Comparison of ENCODE assay signal across 15 cellular contexts in genomic region chr10:44706745-44707144, GRCh38.
A peak's percentile ranks its signal among the peaks of the same experiment; 100 is the strongest.
DNase-seq lines count a peak whose midpoint lies in the region; ATAC-seq, FAIRE-seq and TF ChIP-seq lines count a peak whose summit lies in the region.
"Had no signal": no experiment of that assay in that cellular context is flagged by ENCODE, and none has a peak within 500 bp of the region (broad histone marks: within the 10 kb centered on the region; RNA-seq: fewer than 3 reads in every experiment).

No MANE protein-coding gene starts in this region.

- H3K9ac ChIP-seq in mammary epithelial cell (ENCODE audit: insufficient read depth, low read length) = no peak overlapping the region
- H3K9ac ChIP-seq: BLaER1 treated with 17β-estradiol and CSF1 and Interleukin-3, amounts not matched to agents 10 nM and 100 nM had no signal

- H3K4me1 ChIP-seq in mammary epithelial cell (ENCODE audit: insufficient read depth, low read length) (peaks cover 16% of the 10 kb centered on the region), small intestine (ENCODE audit: control insufficient read depth in 2 of 2, insufficient read depth in 1 of 2, low read depth in 1 of 2, low read length in 1 of 2) (no peaks in the 10 kb centered on the region)
- H3K4me1 ChIP-seq: BLaER1 treated with 17β-estradiol and CSF1 and Interleukin-3, amounts not matched to agents 10 nM and 100 nM; vagina had no signal

- in situ Hi-C loops in mammary epithelial cell (cut with MboI; ENCODE audit: low sequenced_read_pairs in 2 of 2) = no loop called here

- H3K4me3 ChIP-seq in AG09309 (ENCODE audit: control insufficient read depth, low read depth, low read length) (no peak overlapping the region), mammary epithelial cell (replicated peaks in 1 of 3; ENCODE audit: insufficient read depth in 1 of 3, low read depth in 2 of 3, low read length in 3 of 3) (no peak overlapping the region), small intestine (ENCODE audit: low read depth in 1 of 2, low read length in 2 of 2) (no peak overlapping the region)
- H3K4me3 ChIP-seq: BLaER1 treated with 17β-estradiol and CSF1 and Interleukin-3, amounts not matched to agents 10 nM and 100 nM; vagina had no signal

- H4K20me1 ChIP-seq in mammary epithelial cell (ENCODE audit: insufficient read depth, low read length) = no peaks in the 10 kb centered on the region
- H4K20me1 ChIP-seq: BLaER1 treated with 17β-estradiol and CSF1 and Interleukin-3, amounts not matched to agents 10 nM and 100 nM had no signal

- TF ChIP-seq CTCF in AG09309 (IDR thresholded peaks at IDR 0.05; ENCODE audit: control insufficient read depth, insufficient read depth, low read depth, low read length, missing control alignments) (no peak), mammary epithelial cell (conservative IDR thresholded peaks at IDR 0.05 in 1 of 2, IDR thresholded peaks at IDR 0.05 in 1 of 2; ENCODE audit: extremely low read depth in 1 of 2, insufficient read depth in 1 of 2, low read depth in 1 of 2, low read length in 2 of 2) (no peak)

- H3K27ac ChIP-seq in mammary epithelial cell (ENCODE audit: insufficient read depth, low read depth, low read length) (no peak overlapping the region), small intestine (ENCODE audit: low read depth in 1 of 2, low read length in 1 of 2) (no peak overlapping the region)
- H3K27ac ChIP-seq: BLaER1 treated with 17β-estradiol and CSF1 and Interleukin-3, amounts not matched to agents 10 nM and 100 nM; vagina had no signal

- DNase-seq in AG09309 (ENCODE audit: low read depth) (peak; percentile 97), HTR-8/SVneo (ENCODE audit: insufficient read length, low spot score) (peak; percentile 46), mammary epithelial cell (peak; percentile 83), kidney tubule cell (ENCODE audit: low spot score) (peak; percentile 93), small intestine (no peak), germinal center (ENCODE audit: low spot score) (no peak)
- DNase-seq in activated CD4-positive, alpha-beta T cell treated with anti-CD3 and anti-CD28 coated beads, Interleukin-2, amount 50 U/mL, for 4 hours = no peak
- DNase-seq: activated CD8-positive, alpha-beta memory T cell treated with anti-CD3 and anti-CD28 coated beads for 24 hours; activated naive CD4-positive, alpha-beta T cell treated with anti-CD3 and anti-CD28 coated beads, Interleukin-2, amount 10 ng/mL, durations not matched to agents 7 days and 5 days; cortex of kidney; NCI-H1092; stimulated activated CD8-positive, alpha-beta memory T cell treated with anti-CD3 and anti-CD28 coated beads, Interleukin-4, amount 100 ng/mL, for 48 hours had no signal

- no TSS peak for BruUV-seq in mammary epithelial cell (replicated peaks; lab: Mats Ljungman, UMichigan)

- no peaks in the 10 kb centered on the region for H3K79me2 ChIP-seq in mammary epithelial cell (ENCODE audit: insufficient read depth, low read length)

- dilution Hi-C loops in mammary epithelial cell (cut with HindIII; ENCODE audit: low sequenced_read_pairs) = no loop called here

- ATAC-seq in GM21737 (IDR thresholded peaks at IDR 0.05; ENCODE audit: unreplicated experiment) = no peak

- FAIRE-seq in HTR-8/SVneo (lab: Jason Lieb, UNC) (peak; percentile 38), small intestine (lab: Jason Lieb, UNC) (no peak)

- CTCF ChIA-PET in mammary epithelial cell (lab: Charles Lee; ENCODE audit: low non-redundant PET) = no interaction called here

- no peak overlapping the region for H2AFZ ChIP-seq in mammary epithelial cell (ENCODE audit: low read depth, low read length)

- H3K27me3 ChIP-seq in mammary epithelial cell (ENCODE audit: insufficient read depth, low read length) (no peaks in the 10 kb centered on the region), small intestine (ENCODE audit: control insufficient read depth in 2 of 2, insufficient read depth in 2 of 2, low read length in 2 of 2) (no peaks in the 10 kb centered on the region)
- H3K27me3 ChIP-seq: BLaER1 treated with 17β-estradiol and CSF1 and Interleukin-3, amounts not matched to agents 10 nM and 100 nM; vagina had no signal

- H3K9me3 ChIP-seq in mammary epithelial cell (replicated peaks; ENCODE audit: insufficient read depth, low read length) = peaks cover 3% of the 10 kb centered on the region
- H3K9me3 ChIP-seq in small intestine (ENCODE audit: control insufficient read depth, low read depth) = no peaks in the 10 kb centered on the region
- H3K9me3 ChIP-seq: vagina had no signal

- H3K36me3 ChIP-seq in mammary epithelial cell (ENCODE audit: insufficient read depth, low read length) (no peaks in the 10 kb centered on the region), small intestine (ENCODE audit: control insufficient read depth in 2 of 2, insufficient read depth in 2 of 2, low read length in 2 of 2) (no peaks in the 10 kb centered on the region)
- H3K36me3 ChIP-seq: BLaER1 treated with 17β-estradiol and CSF1 and Interleukin-3, amounts not matched to agents 10 nM and 100 nM; vagina had no signal

- intact Hi-C loops in mammary epithelial cell (cut with micrococcal nuclease) = no loop called here

- no peak overlapping the region for H3K4me2 ChIP-seq in mammary epithelial cell (ENCODE audit: insufficient read depth, low read depth, low read length)
- H3K4me2 ChIP-seq: BLaER1 treated with 17β-estradiol and CSF1 and Interleukin-3, amounts not matched to agents 10 nM and 100 nM had no signal

Comparison
In these comparisons a context has a peak if more than half of its experiments do, and no peak if none do; other contexts are left out.
1. DNase-seq: peak in AG09309 (single experiment), HTR-8/SVneo (single experiment), mammary epithelial cell (single experiment) and kidney tubule cell (single experiment); none in small intestine (single experiment), germinal center (single experiment) and activated CD4-positive, alpha-beta T cell treated with anti-CD3 and anti-CD28 coated beads, Interleukin-2, amount 50 U/mL, for 4 hours (0 of 2).